In genomic region chr10:72229261-72230251, GRCh38 we compare ENCODE assay signal across 9 cellular contexts. TPM values are rescaled to one million over a fixed set of nuclear protein-coding genes. Genes with fewer than 3 reads are reported as not detected.
DNase-seq lines count a peak whose midpoint lies in the region; ATAC-seq, FAIRE-seq and TF ChIP-seq lines count a peak whose summit lies in the region.
"Had no signal": no experiment of that assay in that cellular context is flagged by ENCODE, and none has a peak within 500 bp of the region (broad histone marks: within the 10 kb centered on the region; RNA-seq: fewer than 3 reads in every experiment).

No MANE protein-coding gene starts in this region.

- no peaks in the 10 kb centered on the region for H3K9me3 ChIP-seq in CD8-positive, alpha-beta memory T cell (ENCODE audit: low read length)

- H3K27me3 ChIP-seq in CD8-positive, alpha-beta memory T cell (ENCODE audit: insufficient read depth, low read length, poor library complexity, severe bottlenecking): no peaks in the 10 kb centered on the region
- no peaks in the 10 kb centered on the region for H3K27me3 ChIP-seq in brain microvascular endothelial cell (replicated peaks)

- H3K27me3 Mint-ChIP-seq in CD8-positive, alpha-beta memory T cell: no peaks in the 10 kb centered on the region
- no peaks in the 10 kb centered on the region for H3K27me3 Mint-ChIP-seq in osteocyte (ENCODE audit: unreplicated experiment)

- CTCF ChIA-PET in CD8-positive, alpha-beta memory T cell (lab: Charles Lee): interaction anchor here (0.9 to 1.5 kb wide), 2 partner anchors 8 to 108 kb away, joined by 3 to 5 read pairs; no protein-coding TSS in a partner anchor

- H3K27ac ChIP-seq in CD8-positive, alpha-beta memory T cell (ENCODE audit: low read depth, low read length): no peak overlapping the region
- H3K27ac ChIP-seq in epithelial cell of prostate (peak overlapping the region; percentile 7), brain microvascular endothelial cell (no peak overlapping the region)

- H3K9me3 Mint-ChIP-seq in CD8-positive, alpha-beta memory T cell: no peaks in the 10 kb centered on the region
- H3K9me3 Mint-ChIP-seq in osteocyte (ENCODE audit: unreplicated experiment): no peaks in the 10 kb centered on the region

- TF ChIP-seq CTCF in osteocyte (IDR thresholded peaks at IDR 0.05): no peak
- no peak for TF ChIP-seq CTCF in brain microvascular endothelial cell (IDR thresholded peaks at IDR 0.05; ENCODE audit: low read depth, low read length, missing control alignments)

- peaks cover 32% of the 10 kb centered on the region for H3K4me1 ChIP-seq in CD8-positive, alpha-beta memory T cell (ENCODE audit: insufficient read depth, low read length)

- in situ Hi-C loops in brain microvascular endothelial cell (cut with HindIII; ENCODE audit: low pct_ligation_motif_present, low sequenced_read_pairs): no loop called here

- H3K4me3 Mint-ChIP-seq in CD8-positive, alpha-beta memory T cell: no peak overlapping the region
- H3K4me3 Mint-ChIP-seq in osteocyte (ENCODE audit: unreplicated experiment): no peak overlapping the region

- peaks cover 31 to 45% (median 34%) of the 10 kb centered on the region in 3 donors for H3K4me1 Mint-ChIP-seq in CD8-positive, alpha-beta memory T cell
- peaks cover 28% of the 10 kb centered on the region for H3K4me1 Mint-ChIP-seq in osteocyte (ENCODE audit: unreplicated experiment)

- H3K27ac Mint-ChIP-seq in CD8-positive, alpha-beta memory T cell: peak overlapping the region in 6 of 8 donors; percentile 30 to 89 (median 80)
- peak overlapping the region; percentile 96 for H3K27ac Mint-ChIP-seq in osteocyte (ENCODE audit: unreplicated experiment)

- no peak for ATAC-seq in GM19463 (IDR thresholded peaks at IDR 0.05; ENCODE audit: unreplicated experiment)

- H3K36me3 ChIP-seq in CD8-positive, alpha-beta memory T cell (ENCODE audit: insufficient read depth, low read length): peaks cover 29% of the 10 kb centered on the region
- peaks cover 12% of the 10 kb centered on the region for H3K36me3 ChIP-seq in brain microvascular endothelial cell (replicated peaks)

- POLR2A ChIA-PET in CD8-positive, alpha-beta memory T cell (lab: Charles Lee): no interaction called here

- no peak for FAIRE-seq in HTR-8/SVneo (lab: Jason Lieb, UNC)
- FAIRE-seq: astrocyte had no signal

- H3K36me3 Mint-ChIP-seq in CD8-positive, alpha-beta memory T cell: peaks cover 8 to 56% (median 17%) of the 10 kb centered on the region in 3 donors
- H3K36me3 Mint-ChIP-seq in osteocyte (ENCODE audit: unreplicated experiment): peaks cover 22% of the 10 kb centered on the region

- no peak overlapping the region for H3K4me3 ChIP-seq in CD8-positive, alpha-beta memory T cell (ENCODE audit: low read length)
- H3K4me3 ChIP-seq in brain microvascular endothelial cell (ENCODE audit: low read depth, low read length): no peak overlapping the region

- DNase-seq in CD8-positive, alpha-beta memory T cell: no peak
- DNase-seq in NCI-H510A treated with DMSO at 0.1 percent for 48 hours (lab: John Stamatoyannopoulos, UW) (peak; percentile 56), epithelial cell of prostate (ENCODE audit: low read depth, low spot score) (no peak), osteocyte (ENCODE audit: extremely low spot score, unreplicated experiment) (no peak), brain microvascular endothelial cell (no peak), EL (no peak), HTR-8/SVneo (ENCODE audit: insufficient read length, low spot score) (no peak)

RNA-seq across cellular contexts. Expression of gene ASCC1, which starts 13.5 kb away (rescaled TPM):
- total RNA-seq in CD8-positive, alpha-beta memory T cell: 10 to 100 TPM; 36.3 to 43.2 TPM
- 19.1 TPM for polyA plus RNA-seq in CD8-positive, alpha-beta memory T cell
- 39.1 and 40.6 TPM in 2 replicates for total RNA-seq in osteocyte

RNA-seq across cellular contexts. Expression of gene ANAPC16, which starts 13.7 kb away (rescaled TPM):
- 10 to 100 TPM; 68.1 to 78.3 TPM for total RNA-seq in CD8-positive, alpha-beta memory T cell
- polyA plus RNA-seq in CD8-positive, alpha-beta memory T cell: 329 TPM
- 61.7 and 70.3 TPM in 2 replicates for total RNA-seq in osteocyte

RNA-seq across cellular contexts. Expression of gene DDIT4, which starts 44.2 kb away (rescaled TPM):
- total RNA-seq in CD8-positive, alpha-beta memory T cell: 100 to 1,000 TPM; 144 to 156 TPM
- polyA plus RNA-seq in CD8-positive, alpha-beta memory T cell: 183 TPM
- 288 and 290 TPM in 2 replicates for total RNA-seq in osteocyte
